Comparison of ENCODE assay signal across 9 cellular contexts in genomic region chr1:116232989-116233514, GRCh38.
DNase-seq lines count a peak whose midpoint lies in the region; ATAC-seq and TF ChIP-seq lines count a peak whose summit lies in the region.
"Had no signal": no experiment of that assay in that cellular context is flagged by ENCODE, and none has a peak within 500 bp of the region (broad histone marks: within the 10 kb centered on the region; RNA-seq: fewer than 3 reads in every experiment).

No MANE protein-coding gene starts in this region.

- peaks cover 6% of the 10 kb centered on the region for H3K4me1 ChIP-seq in CD8-positive, alpha-beta T cell (ENCODE audit: insufficient read depth, low read length)
- no peaks in the 10 kb centered on the region for H3K4me1 ChIP-seq in SJCRH30
- H3K4me1 ChIP-seq: adrenal gland had no signal

- TF ChIP-seq CTCF in CD8-positive, alpha-beta T cell (IDR thresholded peaks at IDR 0.05): peak; percentile 45

- no peaks in the 10 kb centered on the region for H3K36me3 Mint-ChIP-seq in CD8-positive, alpha-beta T cell

- H3K27ac Mint-ChIP-seq in CD8-positive, alpha-beta T cell: no peak overlapping the region

- no peak overlapping the region for H3K4me3 ChIP-seq in CD8-positive, alpha-beta T cell (ENCODE audit: low read depth, low read length)
- H3K4me3 ChIP-seq in SJCRH30: no peak overlapping the region
- H3K4me3 ChIP-seq: adrenal gland had no signal

- CTCF ChIA-PET in CD8-positive, alpha-beta T cell (lab: Charles Lee): interaction anchor here (0.6 to 8.4 kb wide), 22 partner anchors 9 to 253 kb away, joined by 3 to 136 read pairs (median 3); no protein-coding TSS in a partner anchor

- H3K9me3 ChIP-seq in CD8-positive, alpha-beta T cell (ENCODE audit: low read length): no peaks in the 10 kb centered on the region
- H3K9me3 ChIP-seq in SJCRH30 (replicated peaks): no peaks in the 10 kb centered on the region
- H3K9me3 ChIP-seq: adrenal gland had no signal

- H3K27ac ChIP-seq in CD8-positive, alpha-beta T cell (ENCODE audit: low read depth, low read length): no peak overlapping the region
- H3K27ac ChIP-seq in SJCRH30: no peak overlapping the region
- H3K27ac ChIP-seq: adrenal gland had no signal

- no peaks in the 10 kb centered on the region for H3K27me3 Mint-ChIP-seq in CD8-positive, alpha-beta T cell (ENCODE audit: low read depth)

- peaks cover 11% of the 10 kb centered on the region for H3K4me1 Mint-ChIP-seq in CD8-positive, alpha-beta T cell (ENCODE audit: low read depth)

- peak in 2 of 7 experiments; percentile 30 to 54 for DNase-seq in CD8-positive, alpha-beta T cell
- peak; percentile 22 to 56 for DNase-seq in SJCRH30
- DNase-seq in kidney glomerular epithelial cell (lab: John Stamatoyannopoulos, UW): peak; percentile 1
- DNase-seq in occipital lobe (lab: John Stamatoyannopoulos, UW): no peak
- DNase-seq in GM19240 (ENCODE audit: insufficient read length, low spot score): no peak
- DNase-seq in NCI-H146 (lab: John Stamatoyannopoulos, UW): no peak

- no peaks in the 10 kb centered on the region for H3K9me3 Mint-ChIP-seq in CD8-positive, alpha-beta T cell

- ATAC-seq in CD8-positive, alpha-beta T cell: peak; percentile 73
- ATAC-seq in GM21360 (IDR thresholded peaks at IDR 0.05; ENCODE audit: unreplicated experiment): peak; percentile 53
- no peak for ATAC-seq in GM21576 (IDR thresholded peaks at IDR 0.05; ENCODE audit: unreplicated experiment)

- no peaks in the 10 kb centered on the region for H3K27me3 ChIP-seq in CD8-positive, alpha-beta T cell (ENCODE audit: insufficient read depth, low read length)
- H3K27me3 ChIP-seq in SJCRH30: 0 out of 2 replicates have a peak, but pooled peaks cover 3% of the 10 kb centered on the region
- H3K27me3 ChIP-seq: adrenal gland had no signal

- POLR2A ChIA-PET in CD8-positive, alpha-beta T cell (lab: Charles Lee): no interaction called here

- no peak overlapping the region for H3K4me3 Mint-ChIP-seq in CD8-positive, alpha-beta T cell

- no peaks in the 10 kb centered on the region for H3K36me3 ChIP-seq in CD8-positive, alpha-beta T cell (ENCODE audit: insufficient read depth, low read length)
- H3K36me3 ChIP-seq in SJCRH30: no peaks in the 10 kb centered on the region
- H3K36me3 ChIP-seq: adrenal gland had no signal

- intact Hi-C loops in CD8-positive, alpha-beta T cell (cut with DNase I, micrococcal nuclease): loop anchor here (1.0 to 5.0 kb wide), 5 partner anchors 94 to 252 kb away; no protein-coding TSS in a partner anchor

Comparison
In these comparisons a context has a peak if more than half of its experiments do, and no peak if none do; other contexts are left out.
1. DNase-seq: peak in SJCRH30 (2 of 2) and kidney glomerular epithelial cell (single experiment); none in occipital lobe (single experiment), GM19240 (single experiment) and NCI-H146 (single experiment).